ENCODE assay signal across 24 cellular contexts in genomic region chr2:88582030-88582429, GRCh38.
"Had no signal": no experiment of that assay in that cellular context is flagged by ENCODE, and none has a peak within 500 bp of the region (broad histone marks: within the 10 kb centered on the region; RNA-seq: fewer than 3 reads in every experiment).

No MANE protein-coding gene starts in this region.

- DNase-seq: activated CD4-positive, alpha-beta T cell treated with anti-CD3 and anti-CD28 coated beads for 36 hours; activated CD4-positive, alpha-beta T cell treated with anti-CD3 and anti-CD28 coated beads, Interleukin-2, amount 50 U/mL, for 48 hours; activated naive CD4-positive, alpha-beta T cell; activated naive CD8-positive, alpha-beta T cell treated with anti-CD3 and anti-CD28 coated beads, Interleukin-2, amount 10 ng/mL, durations not matched to agents 7 days and 5 days; activated T-cell treated with anti-CD3 and anti-CD28 coated beads for 4 hours; anterior cingulate cortex; central memory CD4-positive, alpha-beta T cell; colonic mucosa; erythroblast; gastrocnemius medialis; heart left ventricle; immature natural killer cell; nephron progenitor cell; occipital lobe; posterior cingulate gyrus; retina; stimulated activated CD4-positive, alpha-beta T cell treated with anti-CD3 and anti-CD28 coated beads, Interleukin-12 subunit alpha, Interleukin-12 subunit beta, amount 100 ng/mL, for 4 hours; stimulated activated CD4-positive, alpha-beta T cell treated with anti-CD3 and anti-CD28 coated beads, Interleukin-1b, Interleukin-23, amount 100 ng/mL, for 48 hours; stimulated activated naive CD8-positive, alpha-beta T cell treated with anti-CD3 and anti-CD28 coated beads, Interleukin-15, Interleukin-2, amounts not matched to agents 100 U/mL and 50 U/mL, for 24 hours; substantia nigra; tibial artery had no signal

- H3K4me1 ChIP-seq: colonic mucosa, gastrocnemius medialis, heart left ventricle, tibial artery had no signal

- FAIRE-seq: TTC549, urothelium cell line had no signal

- ATAC-seq: activated CD4-positive, alpha-beta T cell treated with anti-CD3 and anti-CD28 coated beads for 36 hours; gastrocnemius medialis; heart left ventricle; stimulated activated naive CD8-positive, alpha-beta T cell treated with anti-CD3 and anti-CD28 coated beads, Interleukin-15, Interleukin-2, amounts not matched to agents 100 U/mL and 50 U/mL, for 24 hours; WTC11 had no signal

- H3K27me3 ChIP-seq: colonic mucosa, gastrocnemius medialis, heart left ventricle, tibial artery had no signal

- H3K27ac ChIP-seq: colonic mucosa, gastrocnemius medialis, heart left ventricle, tibial artery had no signal

- H3K4me3 ChIP-seq: colonic mucosa, gastrocnemius medialis, heart left ventricle, tibial artery had no signal

- H3K9me3 ChIP-seq: colonic mucosa, gastrocnemius medialis, heart left ventricle, tibial artery had no signal
